Comparison of ENCODE assay signal across 12 cellular contexts in genomic region chr20:10454135-10454750, GRCh38. TPM values are rescaled to one million over a fixed set of nuclear protein-coding genes. Genes with fewer than 3 reads are reported as not detected.
A peak's percentile ranks its signal among the peaks of the same experiment; 100 is the strongest.
DNase-seq lines count a peak whose midpoint lies in the region; ATAC-seq lines count a peak whose summit lies in the region.
"Had no signal": no experiment of that assay in that cellular context is flagged by ENCODE, and none has a peak within 500 bp of the region (broad histone marks: within the 10 kb centered on the region; RNA-seq: fewer than 3 reads in every experiment).

No MANE protein-coding gene starts in this region.

- H3K36me3 Mint-ChIP-seq in T-helper 2 cell treated with Interferon-gamma antibody and Interleukin-4, amounts not matched to agents 5 μg/mL and 100 μg/mL, for 36 hours (ENCODE audit: low read depth), result peaks cover 30% of the 10 kb centered on the region
- peaks cover 18% of the 10 kb centered on the region for H3K36me3 Mint-ChIP-seq in natural killer cell treated with Interleukin-12 subunit alpha and Interleukin-12 subunit beta and Interleukin-15 and Interleukin-18, amount 100 ng/mL, for 72 hours
- peaks cover 18% of the 10 kb centered on the region for H3K36me3 Mint-ChIP-seq in activated naive CD4-positive, alpha-beta T cell treated with anti-CD3 and anti-CD28 coated beads for 36 hours (ENCODE audit: low read depth)

- ATAC-seq in GM21737 (IDR thresholded peaks at IDR 0.05; ENCODE audit: unreplicated experiment) (peak; percentile 49), Right ventricle myocardium superior (ENCODE audit: poor library complexity) (no peak)
- ATAC-seq in natural killer cell treated with Interleukin-12 subunit alpha and Interleukin-12 subunit beta and Interleukin-15 and Interleukin-18, amount 100 ng/mL, for 72 hours, result no peak

- intact Hi-C loops in Right ventricle myocardium superior (cut with DNase I), result no loop called here
- intact Hi-C loops in activated naive CD4-positive, alpha-beta T cell treated with anti-CD3 and anti-CD28 coated beads for 36 hours (cut with micrococcal nuclease), result no loop called here

- CTCF ChIA-PET in activated naive CD4-positive, alpha-beta T cell treated with anti-CD3 and anti-CD28 coated beads for 36 hours (lab: Charles Lee), result interaction anchor here (1.0 kb wide), 1 partner anchor 27 kb away, joined by 3 read pairs; no protein-coding TSS in a partner anchor

- peak overlapping the region; percentile 83 for H3K27ac Mint-ChIP-seq in T-helper 2 cell treated with Interferon-gamma antibody and Interleukin-4, amounts not matched to agents 5 μg/mL and 100 μg/mL, for 36 hours
- H3K27ac Mint-ChIP-seq in natural killer cell treated with Interleukin-12 subunit alpha and Interleukin-12 subunit beta and Interleukin-15 and Interleukin-18, amount 100 ng/mL, for 72 hours, result peak overlapping the region; percentile 8 to 43
- H3K27ac Mint-ChIP-seq in activated naive CD4-positive, alpha-beta T cell treated with anti-CD3 and anti-CD28 coated beads for 36 hours, result no peak overlapping the region

- peak overlapping the region; percentile 64 for H3K4me3 Mint-ChIP-seq in T-helper 2 cell treated with Interferon-gamma antibody and Interleukin-4, amounts not matched to agents 5 μg/mL and 100 μg/mL, for 36 hours
- no peak overlapping the region for H3K4me3 Mint-ChIP-seq in natural killer cell treated with Interleukin-12 subunit alpha and Interleukin-12 subunit beta and Interleukin-15 and Interleukin-18, amount 100 ng/mL, for 72 hours
- H3K4me3 Mint-ChIP-seq in activated naive CD4-positive, alpha-beta T cell treated with anti-CD3 and anti-CD28 coated beads for 36 hours, result no peak overlapping the region

- no peak for DNase-seq in T-helper 2 cell treated with Interferon-gamma antibody and Interleukin-4, amounts not matched to agents 5 μg/mL and 100 μg/mL, for 36 hours (ENCODE audit: low spot score)
- DNase-seq in T-helper 2 cell (no peak), NCI-H69 (lab: John Stamatoyannopoulos, UW) (peak; percentile 68), occipital lobe (lab: John Stamatoyannopoulos, UW) (no peak), Right ventricle myocardium superior (no peak)
- no peak for DNase-seq in natural killer cell treated with Interleukin-12 subunit alpha and Interleukin-12 subunit beta and Interleukin-15 and Interleukin-18, amount 100 ng/mL, for 72 hours (ENCODE audit: low spot score)
- DNase-seq in activated naive CD4-positive, alpha-beta T cell treated with anti-CD3 and anti-CD28 coated beads for 36 hours, result no peak
- DNase-seq: ACHN; GDM1; NCI-H1092 treated with DMSO at 0.1 percent for 48 hours; stimulated activated CD4-positive, alpha-beta T cell treated with anti-CD3 and anti-CD28 coated beads, Interleukin-15, amount 100 ng/mL, for 24 hours had no signal

- H3K4me1 Mint-ChIP-seq in T-helper 2 cell treated with Interferon-gamma antibody and Interleukin-4, amounts not matched to agents 5 μg/mL and 100 μg/mL, for 36 hours (ENCODE audit: low read depth), result peaks cover 21% of the 10 kb centered on the region
- H3K4me1 Mint-ChIP-seq in natural killer cell treated with Interleukin-12 subunit alpha and Interleukin-12 subunit beta and Interleukin-15 and Interleukin-18, amount 100 ng/mL, for 72 hours (ENCODE audit: low read depth in 2 of 2), result peaks cover 13 to 17% of the 10 kb centered on the region in 2 donors
- peaks cover 14% of the 10 kb centered on the region for H3K4me1 Mint-ChIP-seq in activated naive CD4-positive, alpha-beta T cell treated with anti-CD3 and anti-CD28 coated beads for 36 hours (ENCODE audit: low read depth)

- H3K27me3 Mint-ChIP-seq in T-helper 2 cell treated with Interferon-gamma antibody and Interleukin-4, amounts not matched to agents 5 μg/mL and 100 μg/mL, for 36 hours (ENCODE audit: low read depth), result no peaks in the 10 kb centered on the region
- H3K27me3 Mint-ChIP-seq in natural killer cell treated with Interleukin-12 subunit alpha and Interleukin-12 subunit beta and Interleukin-15 and Interleukin-18, amount 100 ng/mL, for 72 hours, result no peaks in the 10 kb centered on the region
- no peaks in the 10 kb centered on the region for H3K27me3 Mint-ChIP-seq in activated naive CD4-positive, alpha-beta T cell treated with anti-CD3 and anti-CD28 coated beads for 36 hours (ENCODE audit: low read depth)

- peaks cover 18% of the 10 kb centered on the region for H3K9me3 Mint-ChIP-seq in T-helper 2 cell treated with Interferon-gamma antibody and Interleukin-4, amounts not matched to agents 5 μg/mL and 100 μg/mL, for 36 hours
- H3K9me3 Mint-ChIP-seq in natural killer cell treated with Interleukin-12 subunit alpha and Interleukin-12 subunit beta and Interleukin-15 and Interleukin-18, amount 100 ng/mL, for 72 hours, result peaks cover 6% of the 10 kb centered on the region
- H3K9me3 Mint-ChIP-seq in activated naive CD4-positive, alpha-beta T cell treated with anti-CD3 and anti-CD28 coated beads for 36 hours, result peaks cover 6% of the 10 kb centered on the region

RNA-seq across cellular contexts. Expression of gene SLX4IP, which starts 19.1 kb away (rescaled TPM):
- 1 to 10 TPM; 3.2 to 4.9 TPM for total RNA-seq in natural killer cell treated with Interleukin-12 subunit alpha and Interleukin-12 subunit beta and Interleukin-15 and Interleukin-18, amount 100 ng/mL, for 72 hours
- 7.5 TPM for total RNA-seq in occipital lobe
- total RNA-seq in Right ventricle myocardium superior, result 2.6 TPM
- 1 to 10 TPM; 4.9 to 5.2 TPM for total RNA-seq in activated naive CD4-positive, alpha-beta T cell treated with anti-CD3 and anti-CD28 coated beads for 36 hours

RNA-seq across cellular contexts. Expression of gene MKKS, which starts 20.2 kb away (rescaled TPM):
- total RNA-seq in natural killer cell treated with Interleukin-12 subunit alpha and Interleukin-12 subunit beta and Interleukin-15 and Interleukin-18, amount 100 ng/mL, for 72 hours, result 1 to 10 TPM; 5.6 to 5.7 TPM
- total RNA-seq in occipital lobe, result 17.9 TPM
- total RNA-seq in Right ventricle myocardium superior, result 27.2 TPM
- 1 to 10 TPM; 3.8 to 4.2 TPM for total RNA-seq in activated naive CD4-positive, alpha-beta T cell treated with anti-CD3 and anti-CD28 coated beads for 36 hours
